Comparison of ENCODE assay signal across 19 cellular contexts in the genomic region with DNA sequence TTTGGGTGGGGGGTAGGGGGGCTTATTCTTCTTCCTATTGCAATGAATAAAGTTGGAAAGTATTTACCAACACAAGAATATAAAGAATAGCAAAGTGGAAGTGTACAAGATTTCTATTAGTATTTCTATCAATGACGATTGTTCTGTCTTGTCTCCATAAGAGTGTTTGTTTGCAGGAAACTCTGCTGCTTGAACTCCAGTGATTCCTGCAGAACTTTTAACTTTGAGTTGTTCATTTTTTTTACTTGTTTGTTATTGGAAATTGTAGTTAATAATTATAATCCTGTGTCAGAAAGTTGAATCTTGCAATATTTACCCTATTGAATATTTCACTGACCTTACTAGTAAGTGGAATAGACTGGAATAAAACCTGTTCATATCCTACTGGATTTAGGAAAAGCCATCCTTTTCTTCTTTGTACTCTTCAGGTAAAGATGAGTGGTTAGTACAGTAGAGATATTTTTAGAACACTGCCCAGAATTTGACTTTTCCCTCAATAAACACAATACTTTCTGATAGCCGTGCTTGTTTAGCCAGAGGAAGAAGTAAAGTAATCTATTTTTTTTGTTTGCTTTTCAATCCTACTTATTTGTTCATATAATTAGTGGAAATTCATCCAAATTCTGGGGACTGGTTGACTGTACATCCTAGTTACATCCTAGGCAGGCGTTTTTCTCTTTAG.
"Had no signal": no experiment of that assay in that cellular context is flagged by ENCODE, and none has a peak within 500 bp of the region (broad histone marks: within the 10 kb centered on the region; RNA-seq: fewer than 3 reads in every experiment).

No MANE protein-coding gene starts in this region.

- H3K27ac ChIP-seq: KMS-11, SJSA1, SK-N-MC had no signal

- DNase-seq: Kasumi-1, MM.1S, NCI-H1092 treated with DMSO at 0.1 percent for 48 hours, NCI-H1436, NCI-H187, NCI-H2029, NCI-H2171 treated with DMSO at 0.1 percent for 48 hours, NCI-H345, NCI-H446 treated with DMSO at 0.1 percent for 48 hours, NCI-H510A treated with DMSO at 0.1 percent for 48 hours, NCI-H526, NCI-H82, Right ventricle myocardium superior, RPMI8226, SIG-M5 had no signal

- H3K36me3 ChIP-seq: SJSA1 had no signal

- ATAC-seq: K562 had no signal

- H3K4me1 ChIP-seq: SJSA1 had no signal

- H3K27me3 ChIP-seq: SJSA1 had no signal

- H3K4me3 ChIP-seq: K562, SJSA1, SK-N-MC had no signal

- H3K9me3 ChIP-seq: SJSA1 had no signal
